ENCODE assay signal across 1 cellular context in genomic region chr16:11618107-11618717, GRCh38.
TF ChIP-seq lines count a peak whose summit lies in the region.

No MANE protein-coding gene starts in this region.

TF ChIP-seq in IMR-90, 13 proteins besides CTCF, POLR2A, EP300 and RAD21 (continued from another document):
- no peak for TF ChIP-seq ELK1 (IDR thresholded peaks at IDR 0.05; ENCODE audit: borderline replicate concordance, low read depth, low read length)
- TF ChIP-seq BHLHE40 (IDR thresholded peaks at IDR 0.05; ENCODE audit: low read depth, low read length): no peak
- no peak for TF ChIP-seq NFE2L2 (IDR thresholded peaks at IDR 0.05; ENCODE audit: low read depth, low read length)
- TF ChIP-seq RCOR1 (IDR thresholded peaks at IDR 0.05; ENCODE audit: insufficient replicate concordance, low read length): no peak
- TF ChIP-seq MAFK (IDR thresholded peaks at IDR 0.05; ENCODE audit: low read depth, low read length): no peak
- TF ChIP-seq SMC3 (IDR thresholded peaks at IDR 0.05; ENCODE audit: low read depth, low read length): no peak
- TF ChIP-seq CHD1 (IDR thresholded peaks at IDR 0.05; ENCODE audit: low read depth, low read length): no peak
- TF ChIP-seq, protein P1, sequence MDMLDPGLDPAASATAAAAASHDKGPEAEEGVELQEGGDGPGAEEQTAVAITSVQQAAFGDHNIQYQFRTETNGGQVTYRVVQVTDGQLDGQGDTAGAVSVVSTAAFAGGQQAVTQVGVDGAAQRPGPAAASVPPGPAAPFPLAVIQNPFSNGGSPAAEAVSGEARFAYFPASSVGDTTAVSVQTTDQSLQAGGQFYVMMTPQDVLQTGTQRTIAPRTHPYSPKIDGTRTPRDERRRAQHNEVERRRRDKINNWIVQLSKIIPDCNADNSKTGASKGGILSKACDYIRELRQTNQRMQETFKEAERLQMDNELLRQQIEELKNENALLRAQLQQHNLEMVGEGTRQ (IDR thresholded peaks at IDR 0.05; ENCODE audit: low read depth, low read length): no peak
- no peak for TF ChIP-seq RFX5 (IDR thresholded peaks at IDR 0.05; ENCODE audit: low read depth, low read length)
